Comparison of ENCODE assay signal across 7 cellular contexts in the genomic region with DNA sequence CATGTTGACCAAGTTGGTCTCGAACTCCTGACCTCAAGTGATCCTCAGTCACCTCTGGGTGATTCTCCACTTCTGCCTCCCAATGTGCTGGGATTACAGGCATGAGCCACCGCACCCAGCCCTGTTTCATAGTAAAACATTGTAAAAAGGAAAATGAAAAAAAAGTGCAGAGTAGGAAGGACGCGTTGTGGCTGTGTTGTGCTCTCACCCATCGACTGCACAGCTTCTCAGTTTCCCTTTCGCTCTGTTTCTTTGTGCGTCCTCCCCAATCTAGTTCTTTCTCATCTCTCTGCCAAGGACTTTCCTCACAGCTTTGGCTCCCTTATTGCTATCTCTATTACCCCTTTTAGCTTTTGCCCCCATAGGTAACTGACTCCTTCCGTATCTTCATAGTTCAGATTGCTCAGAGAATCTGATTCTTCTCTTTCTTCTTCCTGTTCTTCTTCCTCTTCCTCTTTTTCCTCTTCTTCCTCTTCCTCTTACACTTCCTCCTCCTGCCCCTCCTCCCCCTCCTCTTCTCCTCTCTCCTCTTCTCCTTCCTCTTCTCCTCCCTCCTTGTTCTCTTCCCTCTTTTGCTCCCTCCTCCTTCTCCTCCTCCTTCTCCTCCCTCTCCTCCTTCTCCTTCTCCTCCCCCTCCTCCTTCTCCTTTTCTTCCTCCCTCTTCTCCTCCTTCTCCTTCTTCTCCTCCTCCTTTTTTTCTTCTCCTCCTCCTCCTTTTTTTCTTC.
DNase-seq lines count a peak whose midpoint lies in the region; ATAC-seq and TF ChIP-seq lines count a peak whose summit lies in the region.

No MANE protein-coding gene starts in this region.

- peak in 1 of 3 experiments; percentile 9 for DNase-seq in effector memory CD8-positive, alpha-beta T cell
- DNase-seq in EL, result no peak
- no peak for DNase-seq in progenitor cell of endocrine pancreas (ENCODE audit: low spot score, unreplicated experiment)
- DNase-seq in stomach, result no peak

- intact Hi-C loops in stomach (cut with DNase I; ENCODE audit: low total_unique reads), result no loop called here

- H3K36me3 Mint-ChIP-seq in effector memory CD8-positive, alpha-beta T cell (ENCODE audit: insufficient read depth), result peaks cover 7% of the 10 kb centered on the region
- H3K36me3 Mint-ChIP-seq in progenitor cell of endocrine pancreas (ENCODE audit: insufficient read depth), result no peaks in the 10 kb centered on the region

- WGBS in stomach, 5 donors, result 79 to 87% (median 83%) methylated on average over 8 of the region's 8 CpGs

- H3K27me3 Mint-ChIP-seq in effector memory CD8-positive, alpha-beta T cell, result peaks cover 0 to 23% of the 10 kb centered on the region in 2 donors
- peaks cover 24% of the 10 kb centered on the region for H3K27me3 Mint-ChIP-seq in progenitor cell of endocrine pancreas

- H3K4me3 ChIP-seq in stomach, result no peak overlapping the region

- peak overlapping the region; percentile 75 to 78 for H3K4me3 Mint-ChIP-seq in effector memory CD8-positive, alpha-beta T cell
- no peak overlapping the region for H3K4me3 Mint-ChIP-seq in progenitor cell of endocrine pancreas (ENCODE audit: low read depth)

- TF ChIP-seq POLR2A in stomach (IDR thresholded peaks at IDR 0.05), result no peak

- H3K9me3 Mint-ChIP-seq in effector memory CD8-positive, alpha-beta T cell, result no peaks in the 10 kb centered on the region
- H3K9me3 Mint-ChIP-seq in progenitor cell of endocrine pancreas (ENCODE audit: low read depth), result no peaks in the 10 kb centered on the region

- H3K9me3 ChIP-seq in stomach, result no peaks in the 10 kb centered on the region

- H3K4me1 Mint-ChIP-seq in effector memory CD8-positive, alpha-beta T cell (ENCODE audit: low read depth in 2 of 2), result peaks cover 13 to 18% of the 10 kb centered on the region in 2 donors
- H3K4me1 Mint-ChIP-seq in progenitor cell of endocrine pancreas (ENCODE audit: low read depth), result peaks cover 16% of the 10 kb centered on the region

- no peaks in the 10 kb centered on the region for H3K27me3 ChIP-seq in stomach

- H3K36me3 ChIP-seq in stomach, result no peaks in the 10 kb centered on the region

- TF ChIP-seq EP300 in stomach (IDR thresholded peaks at IDR 0.05), result no peak

- H3K27ac ChIP-seq in stomach, result no peak overlapping the region

- no peak for TF ChIP-seq CTCF in progenitor cell of endocrine pancreas (IDR thresholded peaks at IDR 0.05; ENCODE audit: unreplicated experiment)
- TF ChIP-seq CTCF in stomach (IDR thresholded peaks at IDR 0.05), result no peak

- H3K4me1 ChIP-seq in stomach, result peaks cover 0 to 18% (median 11%) of the 10 kb centered on the region in 4 donors

- peak overlapping the region; percentile 80 to 88 for H3K27ac Mint-ChIP-seq in effector memory CD8-positive, alpha-beta T cell
- H3K27ac Mint-ChIP-seq in progenitor cell of endocrine pancreas, result no peak overlapping the region

- peak; percentile 56 for ATAC-seq in GM18517 (IDR thresholded peaks at IDR 0.05; ENCODE audit: unreplicated experiment)
- ATAC-seq in GM21381 (IDR thresholded peaks at IDR 0.05; ENCODE audit: unreplicated experiment), result peak; percentile 47
- peak; percentile 48 for ATAC-seq in HG03442 (IDR thresholded peaks at IDR 0.05; ENCODE audit: unreplicated experiment)
- no peak for ATAC-seq in effector memory CD8-positive, alpha-beta T cell (replicated peaks)
